ENCODE assay signal across 1 cellular context in the genomic region with DNA sequence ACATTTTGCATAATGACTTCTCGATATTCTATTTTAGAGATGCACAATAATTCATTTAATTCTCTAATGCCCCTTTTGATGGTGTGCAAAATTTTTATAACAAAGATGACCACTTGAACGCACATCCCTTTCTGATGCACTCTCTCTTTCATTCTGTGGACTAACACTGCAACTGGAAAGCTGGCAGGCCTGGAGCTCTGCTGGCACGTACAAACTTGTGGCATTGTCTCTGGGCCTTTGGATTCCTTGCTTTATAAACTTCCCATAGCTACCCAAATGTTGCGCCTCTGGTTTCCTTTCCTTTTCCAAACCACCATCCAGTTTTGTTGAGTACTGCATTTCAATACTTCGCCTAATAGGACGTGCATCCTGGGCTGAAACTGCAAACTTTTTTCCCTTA.
TF ChIP-seq lines count a peak whose summit lies in the region.

No MANE protein-coding gene starts in this region.

TF ChIP-seq in IMR-90, 13 proteins besides CTCF, POLR2A, EP300 and RAD21:
- TF ChIP-seq SMC3 (IDR thresholded peaks at IDR 0.05; ENCODE audit: low read depth, low read length) = no peak
- TF ChIP-seq RFX5 (IDR thresholded peaks at IDR 0.05; ENCODE audit: low read depth, low read length) = no peak
- TF ChIP-seq BHLHE40 (IDR thresholded peaks at IDR 0.05; ENCODE audit: low read depth, low read length) = no peak
- TF ChIP-seq NFE2L2 (IDR thresholded peaks at IDR 0.05; ENCODE audit: low read depth, low read length) = no peak
- TF ChIP-seq MAZ (IDR thresholded peaks at IDR 0.05; ENCODE audit: borderline replicate concordance, low read depth, low read length) = no peak
- TF ChIP-seq, protein P1, sequence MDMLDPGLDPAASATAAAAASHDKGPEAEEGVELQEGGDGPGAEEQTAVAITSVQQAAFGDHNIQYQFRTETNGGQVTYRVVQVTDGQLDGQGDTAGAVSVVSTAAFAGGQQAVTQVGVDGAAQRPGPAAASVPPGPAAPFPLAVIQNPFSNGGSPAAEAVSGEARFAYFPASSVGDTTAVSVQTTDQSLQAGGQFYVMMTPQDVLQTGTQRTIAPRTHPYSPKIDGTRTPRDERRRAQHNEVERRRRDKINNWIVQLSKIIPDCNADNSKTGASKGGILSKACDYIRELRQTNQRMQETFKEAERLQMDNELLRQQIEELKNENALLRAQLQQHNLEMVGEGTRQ (IDR thresholded peaks at IDR 0.05; ENCODE audit: low read depth, low read length) = no peak
- no peak for TF ChIP-seq MXI1 (IDR thresholded peaks at IDR 0.05; ENCODE audit: borderline replicate concordance, low read depth, low read length)
- TF ChIP-seq, protein P2, sequence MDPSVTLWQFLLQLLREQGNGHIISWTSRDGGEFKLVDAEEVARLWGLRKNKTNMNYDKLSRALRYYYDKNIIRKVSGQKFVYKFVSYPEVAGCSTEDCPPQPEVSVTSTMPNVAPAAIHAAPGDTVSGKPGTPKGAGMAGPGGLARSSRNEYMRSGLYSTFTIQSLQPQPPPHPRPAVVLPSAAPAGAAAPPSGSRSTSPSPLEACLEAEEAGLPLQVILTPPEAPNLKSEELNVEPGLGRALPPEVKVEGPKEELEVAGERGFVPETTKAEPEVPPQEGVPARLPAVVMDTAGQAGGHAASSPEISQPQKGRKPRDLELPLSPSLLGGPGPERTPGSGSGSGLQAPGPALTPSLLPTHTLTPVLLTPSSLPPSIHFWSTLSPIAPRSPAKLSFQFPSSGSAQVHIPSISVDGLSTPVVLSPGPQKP (IDR thresholded peaks at IDR 0.05; ENCODE audit: borderline replicate concordance, low read depth, low read length) = no peak
- no peak for TF ChIP-seq CEBPB (IDR thresholded peaks at IDR 0.05; ENCODE audit: low read depth, low read length)
- TF ChIP-seq FOS (IDR thresholded peaks at IDR 0.05; ENCODE audit: low read depth, low read length) = no peak
- no peak for TF ChIP-seq CHD1 (IDR thresholded peaks at IDR 0.05; ENCODE audit: low read depth, low read length)
- no peak for TF ChIP-seq RCOR1 (IDR thresholded peaks at IDR 0.05; ENCODE audit: insufficient replicate concordance, low read length)
- no peak for TF ChIP-seq MAFK (IDR thresholded peaks at IDR 0.05; ENCODE audit: low read depth, low read length)
